ENCODE assay signal across 16 cellular contexts in the genomic region with DNA sequence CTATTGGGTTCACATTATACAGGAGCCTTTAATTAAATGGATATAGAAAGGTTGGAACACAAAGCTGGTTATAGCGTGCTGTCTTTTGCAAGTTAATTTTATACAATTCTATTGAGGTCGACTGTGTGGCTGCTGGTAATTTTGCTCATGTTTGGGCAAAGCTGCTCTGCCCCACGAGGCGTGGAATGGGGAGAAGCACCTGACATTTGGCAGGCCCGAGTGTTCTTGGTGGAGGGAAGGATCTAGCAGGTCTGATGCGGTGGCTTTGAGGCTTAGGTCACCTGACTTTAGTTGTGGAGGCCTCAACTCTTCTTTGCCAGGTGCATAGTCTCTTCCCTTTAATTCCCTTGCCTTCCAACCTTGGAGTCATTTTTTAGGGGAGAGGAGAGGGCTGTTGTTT.
DNase-seq lines count a peak whose midpoint lies in the region; ATAC-seq and TF ChIP-seq lines count a peak whose summit lies in the region.
"Had no signal": no experiment of that assay in that cellular context is flagged by ENCODE, and none has a peak within 500 bp of the region (broad histone marks: within the 10 kb centered on the region; RNA-seq: fewer than 3 reads in every experiment).

No MANE protein-coding gene starts in this region.

- no peaks in the 10 kb centered on the region for H3K36me3 ChIP-seq in CD8-positive, alpha-beta T cell (ENCODE audit: insufficient read depth, low read length)
- H3K36me3 ChIP-seq in breast epithelium (no peaks in the 10 kb centered on the region), thyroid gland (peaks cover 16 to 20% of the 10 kb centered on the region in 2 donors)
- H3K36me3 ChIP-seq: BE2C, SJSA1 had no signal

- H3K36me3 Mint-ChIP-seq in CD8-positive, alpha-beta T cell = no peaks in the 10 kb centered on the region
- peaks cover 5 to 10% of the 10 kb centered on the region in 2 donors for H3K36me3 Mint-ChIP-seq in naive B cell

- no peaks in the 10 kb centered on the region for H3K9me3 Mint-ChIP-seq in CD8-positive, alpha-beta T cell
- H3K9me3 Mint-ChIP-seq in naive B cell = peaks cover 0 to 7% (median 0%) of the 10 kb centered on the region in 7 donors
- H3K9me3 Mint-ChIP-seq: dendritic cell treated with granulocyte-macrophage colony-stimulating factor and Interleukin-4, amounts not matched to agents 40 ng/mL and 50 ng/mL, for 4 days; stimulated activated effector memory CD8-positive, alpha-beta T cell treated with anti-CD3 and anti-CD28 coated beads, Interleukin-12 subunit alpha, Interleukin-12 subunit beta, amount 100 ng/mL, for 72 hours had no signal

- no peaks in the 10 kb centered on the region for H3K27me3 Mint-ChIP-seq in CD8-positive, alpha-beta T cell (ENCODE audit: low read depth)
- no peaks in the 10 kb centered on the region for H3K27me3 Mint-ChIP-seq in naive B cell

- no peak for DNase-seq in CD8-positive, alpha-beta T cell
- no peak for DNase-seq in breast epithelium (ENCODE audit: low spot score in 2 of 2)
- DNase-seq in naive B cell = no peak
- DNase-seq in thyroid gland = peak; percentile 58 to 68
- DNase-seq in NOMO-1 (lab: John Stamatoyannopoulos, UW; ENCODE audit: unreplicated experiment in 2 of 2) = no peak
- DNase-seq: BE2C, DMS79 treated with DMSO at 0.1 percent for 48 hours, HCEC 1CT, NCI-H446 had no signal

- no peaks in the 10 kb centered on the region for H3K9me3 ChIP-seq in CD8-positive, alpha-beta T cell (ENCODE audit: low read length)
- H3K9me3 ChIP-seq in breast epithelium = no peaks in the 10 kb centered on the region
- H3K9me3 ChIP-seq in thyroid gland = no peaks in the 10 kb centered on the region
- H3K9me3 ChIP-seq: BE2C, SJSA1 had no signal

- TF ChIP-seq POLR2A in breast epithelium (IDR thresholded peaks at IDR 0.05) (no peak), thyroid gland (IDR thresholded peaks at IDR 0.05) (no peak)

- CTCF ChIA-PET in CD8-positive, alpha-beta T cell (lab: Charles Lee) = interaction anchor here (0.9 to 6.7 kb wide), 6 partner anchors 16 to 162 kb away, joined by 3 to 40 read pairs (median 4); no protein-coding TSS in a partner anchor

- H3K4me1 Mint-ChIP-seq in CD8-positive, alpha-beta T cell (ENCODE audit: low read depth) = peaks cover 72% of the 10 kb centered on the region
- H3K4me1 Mint-ChIP-seq in naive B cell = peaks cover 60 to 82% (median 82%) of the 10 kb centered on the region in 3 donors

- no peak for TF ChIP-seq CTCF in CD8-positive, alpha-beta T cell (IDR thresholded peaks at IDR 0.05)
- no peak for TF ChIP-seq CTCF in breast epithelium (IDR thresholded peaks at IDR 0.05)
- TF ChIP-seq CTCF in thyroid gland (IDR thresholded peaks at IDR 0.05) = no peak

- peak overlapping the region; percentile 28 for H3K27ac Mint-ChIP-seq in CD8-positive, alpha-beta T cell
- H3K27ac Mint-ChIP-seq in naive B cell = peak overlapping the region in 5 of 6 donors; percentile 44 to 92 (median 80)
- H3K27ac Mint-ChIP-seq: dendritic cell treated with granulocyte-macrophage colony-stimulating factor and Interleukin-4, amounts not matched to agents 40 ng/mL and 50 ng/mL, for 4 days; T-helper 2 cell treated with Interferon-gamma antibody and Interleukin-4, amounts not matched to agents 5 μg/mL and 100 μg/mL, for 36 hours had no signal

- H3K4me3 ChIP-seq in CD8-positive, alpha-beta T cell (ENCODE audit: low read depth, low read length) = no peak overlapping the region
- H3K4me3 ChIP-seq in breast epithelium = peak overlapping the region in 2 of 3 donors; percentile 31 to 56
- no peak overlapping the region for H3K4me3 ChIP-seq in thyroid gland (replicated peaks in 1 of 3)
- H3K4me3 ChIP-seq: SJSA1 had no signal

- no peak for ATAC-seq in CD8-positive, alpha-beta T cell
- ATAC-seq in naive B cell (ENCODE audit: low read depth in 2 of 2) (no peak), GM21423 (IDR thresholded peaks at IDR 0.05; ENCODE audit: unreplicated experiment) (no peak), HG03159 (IDR thresholded peaks at IDR 0.05; ENCODE audit: unreplicated experiment) (no peak)
- ATAC-seq: activated CD4-positive, CD25-positive, alpha-beta regulatory T cell treated with anti-CD3 and anti-CD28 coated beads, Interleukin-2, amount 50 U/mL, for 24 hours; stimulated activated effector memory CD8-positive, alpha-beta T cell treated with anti-CD3 and anti-CD28 coated beads, Interleukin-12 subunit alpha, Interleukin-12 subunit beta, amount 100 ng/mL, for 72 hours had no signal

- whole genome bisulfite sequencing in thyroid gland, 2 donors = 65 to 78% methylated on average over 6 of the region's 6 CpGs

- no peaks in the 10 kb centered on the region for H3K27me3 ChIP-seq in CD8-positive, alpha-beta T cell (ENCODE audit: insufficient read depth, low read length)
- no peaks in the 10 kb centered on the region for H3K27me3 ChIP-seq in breast epithelium
- H3K27me3 ChIP-seq in thyroid gland = no peaks in the 10 kb centered on the region
- H3K27me3 ChIP-seq: BE2C, SJSA1 had no signal

- H3K4me1 ChIP-seq in CD8-positive, alpha-beta T cell (ENCODE audit: insufficient read depth, low read length) = peaks cover 49% of the 10 kb centered on the region
- peaks cover 31 to 75% of the 10 kb centered on the region in 2 donors for H3K4me1 ChIP-seq in breast epithelium
- peaks cover 84 to 99% of the 10 kb centered on the region in 2 donors for H3K4me1 ChIP-seq in thyroid gland
- H3K4me1 ChIP-seq: SJSA1 had no signal

- intact Hi-C loops in CD8-positive, alpha-beta T cell (cut with DNase I, micrococcal nuclease) = loop anchor here (5.0 to 10.0 kb wide), 3 partner anchors 52 to 246 kb away; a partner anchor contains a TSS
- intact Hi-C loops in breast epithelium (cut with DNase I; ENCODE audit: low total_unique reads) = no loop called here
- intact Hi-C loops in thyroid gland (cut with DNase I) = no loop called here

- no peak overlapping the region for H3K27ac ChIP-seq in CD8-positive, alpha-beta T cell (ENCODE audit: low read depth, low read length)
- peak overlapping the region; percentile 96 to 98 for H3K27ac ChIP-seq in breast epithelium
- peak overlapping the region; percentile 97 to 100 (median 99) for H3K27ac ChIP-seq in thyroid gland
- H3K27ac ChIP-seq: SJSA1 had no signal

- POLR2A ChIA-PET in CD8-positive, alpha-beta T cell (lab: Charles Lee) = interaction anchor here (1.0 kb wide), 1 partner anchor 78 kb away, joined by 3 read pairs; no protein-coding TSS in a partner anchor

- no peak overlapping the region for H3K4me3 Mint-ChIP-seq in CD8-positive, alpha-beta T cell
- peak overlapping the region in 3 of 8 donors; percentile 15 to 48 (median 16) for H3K4me3 Mint-ChIP-seq in naive B cell
- H3K4me3 Mint-ChIP-seq: dendritic cell treated with granulocyte-macrophage colony-stimulating factor and Interleukin-4, amounts not matched to agents 40 ng/mL and 50 ng/mL, for 4 days; T-helper 2 cell treated with Interferon-gamma antibody and Interleukin-4, amounts not matched to agents 5 μg/mL and 100 μg/mL, for 36 hours had no signal

Comparison
In these comparisons a context has a peak if more than half of its experiments do, and no peak if none do; other contexts are left out.
1. DNase-seq: peak in thyroid gland (2 of 2); none in CD8-positive, alpha-beta T cell (0 of 7), breast epithelium (0 of 2), naive B cell (single experiment) and NOMO-1 (0 of 2).
2. H3K4me3 ChIP-seq: peak in breast epithelium (2 of 3); none in CD8-positive, alpha-beta T cell (single experiment) and thyroid gland (0 of 3).
3. intact Hi-C loops: an anchor here in CD8-positive, alpha-beta T cell (5.0 to 10.0 kb wide); none called in breast epithelium and thyroid gland.